Comparison of ENCODE assay signal across 26 cellular contexts in the genomic region with DNA sequence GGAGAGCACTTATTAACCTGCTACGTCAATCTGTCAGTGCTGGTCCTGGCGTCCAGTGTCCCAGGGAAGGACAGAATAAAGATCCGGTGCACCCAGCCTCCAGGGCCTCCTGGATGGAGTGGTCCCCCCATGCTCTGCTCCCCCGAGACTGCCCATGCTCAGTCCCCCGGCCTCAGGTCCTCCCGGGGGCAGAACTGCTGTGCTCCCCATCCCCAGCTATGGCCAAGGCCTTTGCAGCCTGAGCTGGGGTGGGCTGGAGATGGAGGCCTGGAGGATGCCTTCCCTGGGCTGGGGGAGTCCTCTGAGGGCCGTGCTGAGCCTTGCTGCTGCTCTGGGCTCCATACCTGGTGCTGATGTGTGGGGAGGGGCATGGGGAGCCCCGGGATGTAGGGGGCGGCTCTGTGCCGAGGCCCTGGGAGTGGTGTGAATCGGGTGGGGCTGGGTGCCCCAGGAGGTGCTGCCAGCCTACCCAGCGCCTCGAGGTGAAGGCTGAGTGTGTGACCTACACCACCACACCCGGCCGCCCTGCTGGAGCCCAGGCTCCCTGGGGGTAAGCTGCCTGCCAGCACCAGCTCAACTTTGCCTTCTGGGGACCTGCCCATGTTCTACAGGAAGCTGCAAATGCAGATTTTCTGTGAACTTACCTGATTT.
"Had no signal": no experiment of that assay in that cellular context is flagged by ENCODE, and none has a peak within 500 bp of the region (broad histone marks: within the 10 kb centered on the region; RNA-seq: fewer than 3 reads in every experiment).

No MANE protein-coding gene starts in this region.

- H3K27ac ChIP-seq: breast epithelium, KMS-11, Peyer's patch, RWPE1 had no signal

- H3K9ac ChIP-seq: KMS-11 had no signal

- H3K36me3 ChIP-seq: breast epithelium, MG63, Peyer's patch had no signal

- H3K9me3 ChIP-seq: Peyer's patch had no signal

- ATAC-seq: activated CD4-positive, CD25-positive, alpha-beta regulatory T cell treated with anti-CD3 and anti-CD28 coated beads, Interleukin-2, amount 50 U/mL, for 24 hours; activated CD8-positive, alpha-beta T cell treated with anti-CD3 and anti-CD28 coated beads, Interleukin-2, amount 10 ng/mL, durations not matched to agents 7 days and 5 days; activated naive CD4-positive, alpha-beta T cell treated with anti-CD3 and anti-CD28 coated beads, Interleukin-2, amount 50 U/mL, for 72 hours had no signal

- H3K27me3 ChIP-seq: MG63, Peyer's patch had no signal

- H3K27ac Mint-ChIP-seq: activated CD8-positive, alpha-beta T cell treated with anti-CD3 and anti-CD28 coated beads, Interleukin-2, amount 10 ng/mL, durations not matched to agents 7 days and 5 days; activated naive CD4-positive, alpha-beta T cell treated with anti-CD3 and anti-CD28 coated beads, Interleukin-2, amount 50 U/mL, for 72 hours; T-helper 1 cell treated with Interleukin-12 subunit alpha and Interleukin-12 subunit beta and Interleukin-4 antibody, amounts not matched to agents 30 μg/mL and 1 μg/mL, for 36 hours had no signal

- H3K4me3 ChIP-seq: breast epithelium, MG63, Peyer's patch had no signal

- H3K4me1 ChIP-seq: breast epithelium, Peyer's patch had no signal

- DNase-seq: activated CD4-positive, alpha-beta T cell treated with anti-CD3 and anti-CD28 coated beads for 4 hours; activated CD4-positive, alpha-beta T cell treated with anti-CD3 and anti-CD28 coated beads, Interleukin-2, amount 50 U/mL, for 4 hours; activated CD8-positive, alpha-beta memory T cell treated with anti-CD3 and anti-CD28 coated beads, Interleukin-2, amount 50 U/mL, for 48 hours; activated CD8-positive, alpha-beta T cell treated with anti-CD3 and anti-CD28 coated beads, Interleukin-2, amount 10 ng/mL, durations not matched to agents 7 days and 5 days; activated T-cell treated with anti-CD3 and anti-CD28 coated beads, Interleukin-2, amount 50 U/mL, for 1 hour; anterior cingulate cortex; IMR-90; MG63; MV-4-11; NCI-H1092 treated with DMSO at 0.1 percent for 48 hours; NCI-H1417 treated with DMSO at 0.1 percent for 48 hours; NCI-H1694 treated with DMSO at 0.1 percent for 48 hours; NCI-H2029 treated with DMSO at 0.1 percent for 48 hours; NCI-H345; NCI-H510A; NCI-H526 treated with DMSO at 0.1 percent for 48 hours; NCI-H82; OCI-M1; Peyer's patch; SHP77 treated with DMSO at 0.1 percent for 48 hours had no signal

- H3K4me3 Mint-ChIP-seq: activated CD8-positive, alpha-beta T cell treated with anti-CD3 and anti-CD28 coated beads, Interleukin-2, amount 10 ng/mL, durations not matched to agents 7 days and 5 days; T-helper 1 cell treated with Interleukin-12 subunit alpha and Interleukin-12 subunit beta and Interleukin-4 antibody, amounts not matched to agents 30 μg/mL and 1 μg/mL, for 36 hours had no signal
